ENCODE assay signal across 20 cellular contexts in genomic region chr16:84566580-84567244, GRCh38. TPM values are rescaled to one million over a fixed set of nuclear protein-coding genes. Genes with fewer than 3 reads are reported as not detected.
DNase-seq lines count a peak whose midpoint lies in the region; ATAC-seq and TF ChIP-seq lines count a peak whose summit lies in the region.
"Had no signal": no experiment of that assay in that cellular context is flagged by ENCODE, and none has a peak within 500 bp of the region (broad histone marks: within the 10 kb centered on the region; RNA-seq: fewer than 3 reads in every experiment).

No MANE protein-coding gene starts in this region.

- ATAC-seq in HG02840 (IDR thresholded peaks at IDR 0.05; ENCODE audit: low FRiP score, unreplicated experiment) = no peak
- ATAC-seq: esophagus mucosa, gastroesophageal sphincter, left lung, right lobe of liver had no signal

- H3K4me3 ChIP-seq in CD4-positive, alpha-beta memory T cell (ENCODE audit: low read length in 2 of 2) = no peak overlapping the region
- no peak overlapping the region for H3K4me3 ChIP-seq in neural progenitor cell
- H3K4me3 ChIP-seq: gastroesophageal sphincter, left lung, right lobe of liver, tibial nerve had no signal

- no peaks in the 10 kb centered on the region for H4K20me1 ChIP-seq in neural progenitor cell (ENCODE audit: low read depth)

- H3K4me1 ChIP-seq in CD4-positive, alpha-beta memory T cell (ENCODE audit: insufficient read depth, low read length) = peaks cover 10% of the 10 kb centered on the region
- H3K4me1 ChIP-seq in neural progenitor cell = peaks cover 15% of the 10 kb centered on the region
- H3K4me1 ChIP-seq: gastroesophageal sphincter, right lobe of liver, tibial nerve had no signal

- peak overlapping the region in 5 of 7 donors; percentile 2 to 64 (median 14) for H3K27ac Mint-ChIP-seq in CD4-positive, alpha-beta memory T cell
- H3K27ac Mint-ChIP-seq in HFFc6 (peak overlapping the region; percentile 29; the same call in 1 of the 2 replicates), neural progenitor cell (peak overlapping the region; percentile 86)
- H3K27ac Mint-ChIP-seq in dendritic cell treated with granulocyte-macrophage colony-stimulating factor and Interleukin-4, amounts not matched to agents 40 ng/mL and 50 ng/mL, for 4 days = peak overlapping the region; percentile 73

- peaks cover 37% of the 10 kb centered on the region for H3K36me3 ChIP-seq in CD4-positive, alpha-beta memory T cell (ENCODE audit: insufficient read depth, low read length)
- peaks cover 7% of the 10 kb centered on the region for H3K36me3 ChIP-seq in neural progenitor cell
- H3K36me3 ChIP-seq: right lobe of liver had no signal

- no peak overlapping the region for H3K27ac ChIP-seq in CD4-positive, alpha-beta memory T cell (ENCODE audit: low read depth, low read length)
- H3K27ac ChIP-seq in neural progenitor cell = peak overlapping the region; percentile 31
- H3K27ac ChIP-seq: gastroesophageal sphincter, left lung, right lobe of liver, tibial nerve, VCaP had no signal

- no peaks in the 10 kb centered on the region for H3K9me3 ChIP-seq in CD4-positive, alpha-beta memory T cell (ENCODE audit: control insufficient read depth in 1 of 2, low read length in 2 of 2)
- no peaks in the 10 kb centered on the region for H3K9me3 ChIP-seq in neural progenitor cell (ENCODE audit: low read depth)
- H3K9me3 ChIP-seq: right lobe of liver had no signal

- no peak overlapping the region for H3K9ac ChIP-seq in neural progenitor cell

- H3K36me3 Mint-ChIP-seq in CD4-positive, alpha-beta memory T cell = peaks cover 68 to 77% of the 10 kb centered on the region in 2 donors
- H3K36me3 Mint-ChIP-seq in HFFc6 (ENCODE audit: low read depth) (peaks cover 67% of the 10 kb centered on the region), neural progenitor cell (peaks cover 59% of the 10 kb centered on the region)
- peaks cover 85% of the 10 kb centered on the region for H3K36me3 Mint-ChIP-seq in dendritic cell treated with granulocyte-macrophage colony-stimulating factor and Interleukin-4, amounts not matched to agents 40 ng/mL and 50 ng/mL, for 4 days (ENCODE audit: low read depth)

- H3K27me3 Mint-ChIP-seq in CD4-positive, alpha-beta memory T cell = no peaks in the 10 kb centered on the region
- H3K27me3 Mint-ChIP-seq in HFFc6 (ENCODE audit: insufficient read depth) (peaks cover 16% of the 10 kb centered on the region), neural progenitor cell (ENCODE audit: insufficient read depth, low read depth) (peaks cover 2% of the 10 kb centered on the region)
- no peaks in the 10 kb centered on the region for H3K27me3 Mint-ChIP-seq in dendritic cell treated with granulocyte-macrophage colony-stimulating factor and Interleukin-4, amounts not matched to agents 40 ng/mL and 50 ng/mL, for 4 days
- H3K27me3 Mint-ChIP-seq: central memory CD8-positive, alpha-beta T cell had no signal

- peak overlapping the region; percentile 47 for H3K4me2 ChIP-seq in neural progenitor cell

- DNase-seq in CD4-positive, alpha-beta memory T cell = no peak
- DNase-seq in HFFc6 = no peak
- DNase-seq in neural progenitor cell (ENCODE audit: low spot score) = no peak
- no peak for DNase-seq in stimulated activated naive CD4-positive, alpha-beta T cell (lab: John Stamatoyannopoulos, UW)
- DNase-seq in NCI-H526 treated with DMSO at 0.1 percent for 48 hours (lab: John Stamatoyannopoulos, UW) = no peak
- DNase-seq: amygdala; left lung; NCI-H1105 treated with DMSO at 0.1 percent for 48 hours; NCI-H2081 treated with DMSO at 0.1 percent for 48 hours; NCI-H524 treated with DMSO at 0.1 percent for 48 hours; right lobe of liver; Right ventricle myocardium superior; stimulated activated naive CD4-positive, alpha-beta T cell treated with Interleukin-2 at 50 U/mL for 16 hours had no signal

- H3F3A ChIP-seq in neural progenitor cell (ENCODE audit: low read depth) = peaks cover 10% of the 10 kb centered on the region

- POLR2A ChIA-PET in CD4-positive, alpha-beta memory T cell (lab: Charles Lee; ENCODE audit: partially characterized antibody) = interaction anchor here (0.5 kb wide), 1 partner anchor 172 kb away, joined by 3 read pairs; no protein-coding TSS in a partner anchor

- intact Hi-C loops in CD4-positive, alpha-beta memory T cell (cut with micrococcal nuclease) = no loop called here
- intact Hi-C loops in dendritic cell treated with granulocyte-macrophage colony-stimulating factor and Interleukin-4, amounts not matched to agents 40 ng/mL and 50 ng/mL, for 4 days (cut with micrococcal nuclease) = no loop called here

- no peak overlapping the region for H3K4me3 Mint-ChIP-seq in CD4-positive, alpha-beta memory T cell
- H3K4me3 Mint-ChIP-seq in HFFc6 (no peak overlapping the region), neural progenitor cell (no peak overlapping the region)
- H3K4me3 Mint-ChIP-seq in dendritic cell treated with granulocyte-macrophage colony-stimulating factor and Interleukin-4, amounts not matched to agents 40 ng/mL and 50 ng/mL, for 4 days = no peak overlapping the region
- H3K4me3 Mint-ChIP-seq: central memory CD8-positive, alpha-beta T cell had no signal

- peaks cover 4 to 28% (median 21%) of the 10 kb centered on the region in 4 donors for H3K4me1 Mint-ChIP-seq in CD4-positive, alpha-beta memory T cell
- peaks cover 19% of the 10 kb centered on the region for H3K4me1 Mint-ChIP-seq in HFFc6 (ENCODE audit: low read depth)
- peaks cover 94% of the 10 kb centered on the region for H3K4me1 Mint-ChIP-seq in dendritic cell treated with granulocyte-macrophage colony-stimulating factor and Interleukin-4, amounts not matched to agents 40 ng/mL and 50 ng/mL, for 4 days (ENCODE audit: low read depth)
- H3K4me1 Mint-ChIP-seq in neural progenitor cell = peaks cover 33% of the 10 kb centered on the region

- H3K27me3 ChIP-seq in CD4-positive, alpha-beta memory T cell (ENCODE audit: insufficient read depth, low read length) = no peaks in the 10 kb centered on the region
- no peaks in the 10 kb centered on the region for H3K27me3 ChIP-seq in neural progenitor cell
- H3K27me3 ChIP-seq: gastroesophageal sphincter, left lung, right lobe of liver, tibial nerve had no signal

- no peak overlapping the region for H2AFZ ChIP-seq in neural progenitor cell (replicated peaks)

- TF ChIP-seq CTCF in HFFc6 (IDR thresholded peaks at IDR 0.05) (no peak), neural progenitor cell (IDR thresholded peaks at IDR 0.05) (no peak)

- peaks cover 3 to 15% (median 7%) of the 10 kb centered on the region in 8 donors for H3K9me3 Mint-ChIP-seq in CD4-positive, alpha-beta memory T cell
- H3K9me3 Mint-ChIP-seq in HFFc6 (peaks cover 16% of the 10 kb centered on the region), neural progenitor cell (peaks cover 21% of the 10 kb centered on the region)
- H3K9me3 Mint-ChIP-seq in dendritic cell treated with granulocyte-macrophage colony-stimulating factor and Interleukin-4, amounts not matched to agents 40 ng/mL and 50 ng/mL, for 4 days = no peaks in the 10 kb centered on the region

- H3K79me2 ChIP-seq in neural progenitor cell (ENCODE audit: low read depth) = no peaks in the 10 kb centered on the region

- CTCF ChIA-PET in CD4-positive, alpha-beta memory T cell (lab: Charles Lee; ENCODE audit: partially characterized antibody) = interaction anchor here (0.9 to 1.1 kb wide), 3 partner anchors 50 to 63 kb away, joined by 3 to 4 read pairs (median 3); no protein-coding TSS in a partner anchor

RNA-seq across cellular contexts. Expression of gene COTL1, which starts 51.2 kb away (rescaled TPM):
- 100 to 1,000 TPM; 181 to 186 TPM for total RNA-seq in CD4-positive, alpha-beta memory T cell
- polyA plus RNA-seq in CD4-positive, alpha-beta memory T cell = 100 to 1,000 TPM; 589 to 683 TPM
- 100 to 1,000 TPM; 580 to 681 (median 632) TPM for total RNA-seq in HFFc6 (2021; fragmentation: NEBNext Ultra II Directional; extraction: Animal tissue kit (Norgen Biotek cat#: 25700))
- 46.9 and 93.7 TPM in 2 replicates for total RNA-seq in neural progenitor cell (ENCODE audit: low replicate concordance)

Comparison
In these comparisons a context has a peak if more than half of its experiments do, and no peak if none do; other contexts are left out.
1. H3K27ac Mint-ChIP-seq: peak in every context shown above with its lines; median percentile 86 in neural progenitor cell; 73 in dendritic cell treated with granulocyte-macrophage colony-stimulating factor and Interleukin-4, amounts not matched to agents 40 ng/mL and 50 ng/mL, for 4 days; 29 in HFFc6; 14 in CD4-positive, alpha-beta memory T cell.